ENCODE assay signal across 21 cellular contexts in genomic region chr22:21028277-21029251, GRCh38. TPM values are rescaled to one million over a fixed set of nuclear protein-coding genes. Genes with fewer than 3 reads are reported as not detected.
DNase-seq lines count a peak whose midpoint lies in the region; ATAC-seq and TF ChIP-seq lines count a peak whose summit lies in the region.
"Had no signal": no experiment of that assay in that cellular context is flagged by ENCODE, and none has a peak within 500 bp of the region (broad histone marks: within the 10 kb centered on the region; RNA-seq: fewer than 3 reads in every experiment).

No MANE protein-coding gene starts in this region.

- H3K27me3 ChIP-seq in Peyer's patch, result peaks cover 0 to 10% of the 10 kb centered on the region in 2 donors
- H3K27me3 ChIP-seq: MG63 had no signal

- DNase-seq in DMS 273 (lab: John Stamatoyannopoulos, UW; ENCODE audit: unreplicated experiment) (peak; percentile 74), DMS 273 treated with DMSO at 0.1 percent for 48 hours (lab: John Stamatoyannopoulos, UW) (no peak), SK-N-DZ (ENCODE audit: low spot score) (peak; percentile 62), islet precursor cell (peak; percentile 44), Peyer's patch (no peak)
- no peak for DNase-seq in activated CD4-positive, alpha-beta T cell treated with anti-CD3 and anti-CD28 coated beads, Interleukin-2, amount 50 U/mL, for 4 hours
- DNase-seq: CD8-positive, alpha-beta memory T cell; DND-41; MG63; NCI-H1092; NCI-H146; NCI-H2081; NCI-H526 treated with DMSO at 0.1 percent for 48 hours; NK-92 treated with Interleukin-12 subunit alpha and Interleukin-12 subunit beta, amount 100 ng/mL, for 24 hours had no signal

- no peak overlapping the region for H3K27ac ChIP-seq in Peyer's patch
- H3K27ac ChIP-seq: 22Rv1, BLaER1 had no signal

- ATAC-seq in GM19035 (IDR thresholded peaks at IDR 0.05; ENCODE audit: unreplicated experiment) (no peak), HG03135 (IDR thresholded peaks at IDR 0.05; ENCODE audit: unreplicated experiment) (no peak)
- ATAC-seq: HepG2 had no signal

- TF ChIP-seq CTCF in Peyer's patch (IDR thresholded peaks at IDR 0.05), result no peak

- no peaks in the 10 kb centered on the region for H3K9me3 ChIP-seq in Peyer's patch
- H3K9me3 ChIP-seq: BLaER1, MG63 had no signal

- TF ChIP-seq POLR2A in Peyer's patch (IDR thresholded peaks at IDR 0.05), result no peak

- no peaks in the 10 kb centered on the region for H3K36me3 ChIP-seq in Peyer's patch
- H3K36me3 ChIP-seq: BLaER1, MG63 had no signal

- H3K4me1 ChIP-seq in Peyer's patch, result peaks cover 0 to 14% (median 3%) of the 10 kb centered on the region in 4 donors

- H3K4me3 ChIP-seq in Peyer's patch, result no peak overlapping the region
- H3K4me3 ChIP-seq: BLaER1, MG63 had no signal

RNA-seq across cellular contexts. Expression of gene SLC7A4, which starts 3.8 kb away (rescaled TPM):
- polyA plus RNA-seq in SK-N-DZ (2014; cell fraction: cytosol; rRNA removed), result 0.29 TPM in 1 of 2 replicates, not detected in the other
- polyA plus RNA-seq in SK-N-DZ (2014; cell fraction: nucleus; rRNA removed), result 0.09 and 0.19 TPM in 2 replicates
- total RNA-seq in Peyer's patch, result 1 to 10 TPM in 3 of 4 donors, under 1 TPM in 1; 0.40 to 3.7 (median 2.2) TPM
- total RNA-seq: HepG2, OCI-LY7, RPMI7951 had no signal
- polyA plus RNA-seq: HepG2 had no signal

RNA-seq across cellular contexts. Expression of gene P2RX6, which starts 13.6 kb away (rescaled TPM):
- polyA plus RNA-seq in SK-N-DZ (2014; cell fraction: cytosol; rRNA removed), result 0.71 and 0.73 TPM in 2 replicates
- polyA plus RNA-seq in SK-N-DZ (2014; cell fraction: nucleus; rRNA removed), result 5.6 and 7.9 TPM in 2 replicates
- 1 to 10 TPM in 2 of 4 donors, not detected in 2; 1.7 to 2.0 TPM for total RNA-seq in Peyer's patch

RNA-seq across cellular contexts. Expression of gene LRRC74B, which starts 17.2 kb away (rescaled TPM):
- 0.06 TPM in 1 of 2 replicates, not detected in the other for polyA plus RNA-seq in SK-N-DZ (2014; cell fraction: cytosol; rRNA removed)
- polyA plus RNA-seq in SK-N-DZ (2014; cell fraction: nucleus; rRNA removed), result not detected in 2 replicates
- total RNA-seq in Peyer's patch, result not detected
- total RNA-seq: CD8-positive, alpha-beta memory T cell; HepG2; OCI-LY7 had no signal
- polyA plus RNA-seq: CD8-positive, alpha-beta memory T cell; HepG2 had no signal

RNA-seq across cellular contexts. Expression of gene THAP7, which starts 26.6 kb away (rescaled TPM):
- 45.0 and 48.4 TPM in 2 replicates for polyA plus RNA-seq in SK-N-DZ (2014; cell fraction: cytosol; rRNA removed)
- 81.3 and 92.9 TPM in 2 replicates for polyA plus RNA-seq in SK-N-DZ (2014; cell fraction: nucleus; rRNA removed)
- 10 to 100 TPM; 19.8 to 54.7 (median 29.5) TPM for total RNA-seq in Peyer's patch

RNA-seq across cellular contexts. Expression of gene LZTR1, which starts 46.5 kb away (rescaled TPM):
- polyA plus RNA-seq in SK-N-DZ (2014; cell fraction: cytosol; rRNA removed), result 27.2 and 32.2 TPM in 2 replicates
- polyA plus RNA-seq in SK-N-DZ (2014; cell fraction: nucleus; rRNA removed), result 300 and 350 TPM in 2 replicates
- total RNA-seq in Peyer's patch, result 100 to 1,000 TPM in 1 of 4 donors, 10 to 100 TPM in 3; 65.5 to 144 (median 88.5) TPM

Comparison
In these comparisons a context has a peak if more than half of its experiments do, and no peak if none do; other contexts are left out.
1. DNase-seq: peak in DMS 273 (single experiment), SK-N-DZ (single experiment) and islet precursor cell (single experiment); none in DMS 273 treated with DMSO at 0.1 percent for 48 hours (single experiment), activated CD4-positive, alpha-beta T cell treated with anti-CD3 and anti-CD28 coated beads, Interleukin-2, amount 50 U/mL, for 4 hours (0 of 2) and Peyer's patch (0 of 3).